Comparison of ENCODE assay signal across 8 cellular contexts in the genomic region with DNA sequence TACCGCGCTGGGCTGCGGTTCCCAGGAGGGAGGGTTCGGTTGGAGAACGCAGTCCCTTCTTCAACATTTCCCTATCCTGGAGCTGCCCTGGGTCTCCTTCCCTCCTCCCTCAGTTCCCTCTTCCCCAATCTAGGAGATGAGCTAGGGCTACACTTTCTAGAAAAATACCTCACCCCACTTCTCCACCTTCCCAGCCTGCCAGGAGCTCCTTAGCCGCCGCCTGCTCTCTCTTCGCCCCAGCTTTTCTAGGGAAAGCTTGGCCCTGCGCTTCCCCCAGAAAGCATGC. TPM values are rescaled to one million over a fixed set of nuclear protein-coding genes. Genes with fewer than 3 reads are reported as not detected.
DNase-seq lines count a peak whose midpoint lies in the region; TF ChIP-seq lines count a peak whose summit lies in the region.

No MANE protein-coding gene starts in this region.

- no peak for TF ChIP-seq POLR2A in vagina (IDR thresholded peaks at IDR 0.05)

- intact Hi-C loops in vagina (cut with DNase I) = loop anchor here (5.0 kb wide), 2 partner anchors 1677 to 1902 kb away; no protein-coding TSS in a partner anchor

- peaks cover 11 to 14% of the 10 kb centered on the region in 2 donors for H3K4me1 ChIP-seq in mucosa of rectum (ENCODE audit: control insufficient read depth in 2 of 2, insufficient read depth in 2 of 2, low read length in 2 of 2)
- H3K4me1 ChIP-seq in vagina = peaks cover 24% of the 10 kb centered on the region

- H3K9me3 Mint-ChIP-seq in activated naive CD4-positive, alpha-beta T cell treated with anti-CD3 and anti-CD28 coated beads, Interleukin-2, amount 50 U/mL, for 24 hours = no peaks in the 10 kb centered on the region

- H3K36me3 ChIP-seq in mucosa of rectum (ENCODE audit: control insufficient read depth in 2 of 2, insufficient read depth in 2 of 2, low read length in 2 of 2) = no peaks in the 10 kb centered on the region
- H3K36me3 ChIP-seq in vagina = peaks cover 0 to 19% of the 10 kb centered on the region in 2 donors

- POLR2A ChIA-PET in HEK293T (lab: Yijun Ruan, JAX) = interaction anchor here (0.8 to 2.5 kb wide), 7 partner anchors 9 to 122 kb away, joined by 3 to 10 read pairs (median 3); a partner anchor contains a TSS

- CTCF ChIA-PET in HEK293T (lab: Yijun Ruan, JAX) = interaction anchor here (0.7 to 1.5 kb wide), 3 partner anchors 10 to 855 kb away, joined by 3 to 7 read pairs (median 3); no protein-coding TSS in a partner anchor

- H3K27ac Mint-ChIP-seq in activated naive CD4-positive, alpha-beta T cell treated with anti-CD3 and anti-CD28 coated beads, Interleukin-2, amount 50 U/mL, for 24 hours = no peak overlapping the region

- H3K27ac ChIP-seq in coronary artery = peak overlapping the region; percentile 95 to 97
- peak overlapping the region; percentile 66 to 86 for H3K27ac ChIP-seq in mucosa of rectum (ENCODE audit: low read depth in 2 of 2, low read length in 2 of 2)
- H3K27ac ChIP-seq in vagina = peak overlapping the region; percentile 97

- peak overlapping the region; percentile 53 to 63 for H3K9ac ChIP-seq in mucosa of rectum (ENCODE audit: low read depth in 1 of 2, low read length in 2 of 2)

- DNase-seq in activated naive CD4-positive, alpha-beta T cell treated with anti-CD3 and anti-CD28 coated beads, Interleukin-2, amount 50 U/mL, for 16 hours = no peak
- no peak for DNase-seq in coronary artery (ENCODE audit: low spot score)
- DNase-seq in vagina (ENCODE audit: extremely low spot score in 2 of 2) = no peak
- DNase-seq in HEK293T (ENCODE audit: extremely low spot score) = no peak
- no peak for DNase-seq in NCI-H1048 (lab: John Stamatoyannopoulos, UW)
- DNase-seq in T1000 (lab: John Stamatoyannopoulos, UW) = no peak

- H3K4me1 Mint-ChIP-seq in activated naive CD4-positive, alpha-beta T cell treated with anti-CD3 and anti-CD28 coated beads, Interleukin-2, amount 50 U/mL, for 24 hours = peaks cover 31% of the 10 kb centered on the region

- TF ChIP-seq CTCF in coronary artery (IDR thresholded peaks at IDR 0.05) (no peak), vagina (IDR thresholded peaks at IDR 0.05) (no peak)

- peaks cover 52% of the 10 kb centered on the region for H3K27me3 Mint-ChIP-seq in activated naive CD4-positive, alpha-beta T cell treated with anti-CD3 and anti-CD28 coated beads, Interleukin-2, amount 50 U/mL, for 24 hours

- peak overlapping the region; percentile 78 for H3K4me3 Mint-ChIP-seq in activated naive CD4-positive, alpha-beta T cell treated with anti-CD3 and anti-CD28 coated beads, Interleukin-2, amount 50 U/mL, for 24 hours

- H3K4me3 ChIP-seq in coronary artery = peak overlapping the region; percentile 91
- peak overlapping the region; percentile 57 to 72 for H3K4me3 ChIP-seq in mucosa of rectum (ENCODE audit: low read length in 2 of 2)
- H3K4me3 ChIP-seq in vagina = peak overlapping the region; percentile 69 to 86

- H3K9me3 ChIP-seq in mucosa of rectum (ENCODE audit: control insufficient read depth in 2 of 2, low read length in 2 of 2) (no peaks in the 10 kb centered on the region), vagina (no peaks in the 10 kb centered on the region)

- peaks cover 2% of the 10 kb centered on the region for H3K36me3 Mint-ChIP-seq in activated naive CD4-positive, alpha-beta T cell treated with anti-CD3 and anti-CD28 coated beads, Interleukin-2, amount 50 U/mL, for 24 hours

- peaks cover 25 to 42% of the 10 kb centered on the region in 2 donors for H3K27me3 ChIP-seq in mucosa of rectum (ENCODE audit: control insufficient read depth in 2 of 2, insufficient read depth in 2 of 2, low read length in 2 of 2)
- no peaks in the 10 kb centered on the region for H3K27me3 ChIP-seq in vagina

TF ChIP-seq in HEK293T, 16 proteins besides CTCF, POLR2A, EP300 and RAD21:
- TF ChIP-seq FOXK2 (IDR thresholded peaks at IDR 0.05) (no peak), ELF4 (IDR thresholded peaks at IDR 0.05) (no peak), SP1 (IDR thresholded peaks at IDR 0.05) (no peak), TARDBP (IDR thresholded peaks at IDR 0.05) (no peak)

RNA-seq across cellular contexts. Expression of a gene that starts 0.5 kb away (rescaled TPM):
- total RNA-seq in vagina = 241 TPM
